10 cellular contexts compared by ENCODE assay signal in genomic region chr2:61978522-61978921, GRCh38.
DNase-seq lines count a peak whose midpoint lies in the region; ATAC-seq and TF ChIP-seq lines count a peak whose summit lies in the region.
"Had no signal": no experiment of that assay in that cellular context is flagged by ENCODE, and none has a peak within 500 bp of the region (broad histone marks: within the 10 kb centered on the region; RNA-seq: fewer than 3 reads in every experiment).

No MANE protein-coding gene starts in this region.

- H3K4me3 Mint-ChIP-seq in activated T-cell treated with anti-CD3 and anti-CD28 coated beads, Interleukin-2, amount 50 U/mL, for 4 hours, result no peak overlapping the region

- no peak overlapping the region for H3K27ac ChIP-seq in coronary artery

- peak; percentile 91 for ATAC-seq in Right ventricle myocardium inferior
- no peak for ATAC-seq in activated T-cell treated with anti-CD3 and anti-CD28 coated beads, Interleukin-2, amount 50 U/mL, for 4 hours
- ATAC-seq in activated CD4-positive, CD25-positive, alpha-beta regulatory T cell treated with anti-CD3 and anti-CD28 coated beads, Interleukin-2, amount 50 U/mL, for 24 hours, result no peak

- TF ChIP-seq CTCF in coronary artery (IDR thresholded peaks at IDR 0.05), result no peak

- H3K9me3 Mint-ChIP-seq in activated T-cell treated with anti-CD3 and anti-CD28 coated beads, Interleukin-2, amount 50 U/mL, for 4 hours, result peaks cover 21% of the 10 kb centered on the region

- H3K27me3 Mint-ChIP-seq in activated T-cell treated with anti-CD3 and anti-CD28 coated beads, Interleukin-2, amount 50 U/mL, for 4 hours (ENCODE audit: low read depth), result no peaks in the 10 kb centered on the region

- DNase-seq in Right ventricle myocardium inferior (ENCODE audit: missing footprints), result no peak
- no peak for DNase-seq in cardiac septum (ENCODE audit: low spot score)
- peak; percentile 89 for DNase-seq in NOMO-1 treated with dmso at 0.1 percent for 144 hours (lab: John Stamatoyannopoulos, UW; ENCODE audit: unreplicated experiment)
- DNase-seq in hippocampal formation (lab: John Stamatoyannopoulos, UW), result peak; percentile 5 to 60
- DNase-seq in activated T-cell treated with anti-CD3 and anti-CD28 coated beads, Interleukin-2, amount 50 U/mL, for 4 hours, result no peak
- no peak for DNase-seq in coronary artery (ENCODE audit: low spot score)
- no peak for DNase-seq in NCI-H226
- DNase-seq: ACHN, SHP77 treated with DMSO at 0.1 percent for 48 hours had no signal

- peaks cover 2% of the 10 kb centered on the region for H3K4me1 Mint-ChIP-seq in activated T-cell treated with anti-CD3 and anti-CD28 coated beads, Interleukin-2, amount 50 U/mL, for 4 hours (ENCODE audit: low read depth)

- intact Hi-C loops in Right ventricle myocardium inferior (cut with DNase I), result loop anchor here (10.0 kb wide), 1 partner anchor 54 kb away; no protein-coding TSS in a partner anchor
- intact Hi-C loops in cardiac septum (cut with DNase I), result no loop called here

- no peak overlapping the region for H3K4me3 ChIP-seq in coronary artery

- H3K36me3 Mint-ChIP-seq in activated T-cell treated with anti-CD3 and anti-CD28 coated beads, Interleukin-2, amount 50 U/mL, for 4 hours (ENCODE audit: insufficient read depth), result peaks cover 12% of the 10 kb centered on the region

Comparison
In these comparisons a context has a peak if more than half of its experiments do, and no peak if none do; other contexts are left out.
1. DNase-seq: peak in NOMO-1 treated with dmso at 0.1 percent for 144 hours (single experiment) and hippocampal formation (2 of 2); none in Right ventricle myocardium inferior (single experiment), cardiac septum (single experiment), activated T-cell treated with anti-CD3 and anti-CD28 coated beads, Interleukin-2, amount 50 U/mL, for 4 hours (single experiment), coronary artery (single experiment) and NCI-H226 (single experiment).